Comparison of ENCODE assay signal across 8 cellular contexts in the genomic region with DNA sequence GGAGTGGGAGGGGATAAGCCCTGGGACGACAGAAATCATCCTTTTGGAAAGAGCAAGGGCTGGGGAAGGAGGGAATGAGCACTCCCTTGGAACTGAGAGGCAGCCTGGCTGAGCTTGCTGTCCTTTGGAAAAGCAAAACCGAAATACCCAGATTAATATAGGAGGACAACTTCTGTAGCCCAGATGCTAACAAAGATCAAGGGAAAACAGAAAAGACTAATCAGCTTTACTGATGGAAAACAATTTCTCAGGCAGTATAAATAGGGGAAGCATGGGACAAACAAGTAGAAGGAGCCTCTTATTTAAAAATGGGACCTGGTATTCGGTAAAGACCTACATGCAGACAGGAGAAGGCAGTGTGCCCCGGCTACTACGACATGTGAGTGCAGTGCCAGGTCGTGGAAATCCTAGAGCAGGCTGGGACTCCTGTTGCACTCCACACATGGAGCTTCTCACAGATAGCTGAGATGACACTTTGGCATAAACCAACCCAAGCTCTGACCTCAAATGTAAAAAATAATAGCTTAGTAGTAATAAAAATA. TPM values are rescaled to one million over a fixed set of nuclear protein-coding genes. Genes with fewer than 3 reads are reported as not detected.
DNase-seq lines count a peak whose midpoint lies in the region; TF ChIP-seq lines count a peak whose summit lies in the region.

No MANE protein-coding gene starts in this region.

- H3K27ac ChIP-seq in HUES48 (ENCODE audit: low read depth, low read length) = peak overlapping the region; percentile 26
- H3K27ac ChIP-seq in left ventricle myocardium inferior (replicated peaks) = peak overlapping the region; percentile 89

- H3K9me3 ChIP-seq in HUES48 (ENCODE audit: control insufficient read depth, insufficient read depth, low read length) (no peaks in the 10 kb centered on the region), left ventricle myocardium inferior (replicated peaks) (no peaks in the 10 kb centered on the region)

- intact Hi-C loops in left ventricle myocardium inferior (cut with micrococcal nuclease) = no loop called here

- peaks cover 5% of the 10 kb centered on the region; the same call in 1 of the 2 replicates for H3K27me3 ChIP-seq in HUES48 (ENCODE audit: control insufficient read depth, insufficient read depth, low read length)
- H3K27me3 ChIP-seq in left ventricle myocardium inferior (ENCODE audit: low read depth) = no peaks in the 10 kb centered on the region

- H3K27me3 Mint-ChIP-seq in activated naive CD4-positive, alpha-beta T cell treated with anti-CD3 and anti-CD28 coated beads, Interleukin-2, amount 50 U/mL, for 24 hours = peaks cover 2% of the 10 kb centered on the region

- no peaks in the 10 kb centered on the region for H3K9me3 Mint-ChIP-seq in activated naive CD4-positive, alpha-beta T cell treated with anti-CD3 and anti-CD28 coated beads, Interleukin-2, amount 50 U/mL, for 24 hours

- no peak for TF ChIP-seq CTCF in left ventricle myocardium inferior (IDR thresholded peaks at IDR 0.05; ENCODE audit: borderline replicate concordance)
- TF ChIP-seq CTCF in retinal pigment epithelial cell (conservative IDR thresholded peaks at IDR 0.05; ENCODE audit: low read depth, low read length) = no peak

- H3K36me3 Mint-ChIP-seq in activated naive CD4-positive, alpha-beta T cell treated with anti-CD3 and anti-CD28 coated beads, Interleukin-2, amount 50 U/mL, for 24 hours = no peaks in the 10 kb centered on the region

- H3K9ac ChIP-seq in HUES48 (ENCODE audit: low read depth, low read length) = peak overlapping the region; percentile 66; the same call in 1 of the 2 replicates

- H3K36me3 ChIP-seq in HUES48 (ENCODE audit: control insufficient read depth, insufficient read depth, low read length) = peaks cover 12% of the 10 kb centered on the region
- H3K36me3 ChIP-seq in left ventricle myocardium inferior = no peaks in the 10 kb centered on the region

- peak; percentile 45 for DNase-seq in Ammon's horn (ENCODE audit: low spot score)
- DNase-seq in left ventricle myocardium inferior = peak; percentile 20
- no peak for DNase-seq in retinal pigment epithelial cell (ENCODE audit: low read depth)
- no peak for DNase-seq in KG1 (lab: John Stamatoyannopoulos, UW)
- DNase-seq in SKM-1 treated with dmso at 0.1 percent for 144 hours (lab: John Stamatoyannopoulos, UW; ENCODE audit: unreplicated experiment) = no peak
- no peak for DNase-seq in NCI-H1092 treated with DMSO at 0.1 percent for 48 hours (lab: John Stamatoyannopoulos, UW)

- no peak overlapping the region for H3K27ac Mint-ChIP-seq in activated naive CD4-positive, alpha-beta T cell treated with anti-CD3 and anti-CD28 coated beads, Interleukin-2, amount 50 U/mL, for 24 hours

- H3K4me1 ChIP-seq in HUES48 (ENCODE audit: control insufficient read depth, insufficient read depth, low read length) (peaks cover 15% of the 10 kb centered on the region), left ventricle myocardium inferior (peaks cover 30% of the 10 kb centered on the region)

- H3K4me3 ChIP-seq in HUES48 (ENCODE audit: low read depth, low read length) (peak overlapping the region; percentile 91), left ventricle myocardium inferior (peak overlapping the region; percentile 94), retinal pigment epithelial cell (ENCODE audit: low read length) (peak overlapping the region; percentile 80)

- peaks cover 31% of the 10 kb centered on the region for H3K4me1 Mint-ChIP-seq in activated naive CD4-positive, alpha-beta T cell treated with anti-CD3 and anti-CD28 coated beads, Interleukin-2, amount 50 U/mL, for 24 hours

- H3K4me3 Mint-ChIP-seq in activated naive CD4-positive, alpha-beta T cell treated with anti-CD3 and anti-CD28 coated beads, Interleukin-2, amount 50 U/mL, for 24 hours = peak overlapping the region; percentile 97

RNA-seq across cellular contexts. Expression of a gene that starts 0.8 kb away (rescaled TPM):
- 1.6 TPM for total RNA-seq in left ventricle myocardium inferior

Comparison
In these comparisons a context has a peak if more than half of its experiments do, and no peak if none do; other contexts are left out.
1. DNase-seq: peak in Ammon's horn (single experiment) and left ventricle myocardium inferior (single experiment); none in retinal pigment epithelial cell (single experiment), KG1 (single experiment), SKM-1 treated with dmso at 0.1 percent for 144 hours (single experiment) and NCI-H1092 treated with DMSO at 0.1 percent for 48 hours (single experiment).
2. Peak in every context shown above with its lines, with median percentiles within 50 percentile points of each other: H3K4me3 ChIP-seq.